In the genomic region with DNA sequence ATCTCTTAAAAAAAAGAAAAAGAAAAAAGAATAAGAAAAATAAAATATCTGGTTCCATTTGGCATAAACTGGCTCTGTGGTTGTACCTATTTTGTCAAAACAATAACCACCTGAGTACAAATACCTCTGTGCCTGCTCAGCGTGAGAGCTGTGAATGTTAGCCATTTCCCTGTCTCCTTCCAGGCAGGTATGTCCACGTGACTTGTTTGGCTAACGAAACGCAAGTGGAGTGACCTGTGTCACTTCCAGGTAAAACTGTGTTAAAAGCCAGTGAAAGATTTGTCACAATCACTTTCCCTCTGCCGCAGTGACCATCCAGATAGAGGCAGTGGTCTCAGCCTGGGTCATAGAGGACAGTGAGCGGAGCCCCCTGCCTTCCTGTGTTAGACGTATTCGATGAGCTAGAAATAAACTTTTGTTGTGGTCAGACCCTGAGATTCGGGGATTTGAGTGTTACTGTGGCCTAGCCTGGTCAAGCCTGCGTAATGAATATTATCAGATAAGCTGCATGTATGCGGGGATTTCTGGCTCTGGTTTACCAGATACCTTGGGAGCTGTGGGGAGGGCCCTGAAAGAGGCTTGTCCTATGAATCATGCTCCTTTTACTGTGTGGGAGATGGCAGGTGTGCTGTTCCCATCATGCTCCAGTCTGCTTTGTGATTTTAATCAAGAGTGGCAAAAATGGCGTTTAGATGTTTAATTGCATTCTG, we compare ENCODE assay signal across 8 cellular contexts. TPM values are rescaled to one million over a fixed set of nuclear protein-coding genes. Genes with fewer than 3 reads are reported as not detected.
A peak's percentile ranks its signal among the peaks of the same experiment; 100 is the strongest.
DNase-seq lines count a peak whose midpoint lies in the region; ATAC-seq, FAIRE-seq and TF ChIP-seq lines count a peak whose summit lies in the region.

No MANE protein-coding gene starts in this region.

- H2AK5ac ChIP-seq in H1 (ENCODE audit: low read depth, low read length), result no peak overlapping the region

- H3K23me2 ChIP-seq in H1 (ENCODE audit: low read depth, low read length), result peaks cover 6% of the 10 kb centered on the region

- no peak overlapping the region for H3K56ac ChIP-seq in H1 (replicated peaks; ENCODE audit: insufficient read length, low read depth, low read length)

- no peak overlapping the region for H3K27ac ChIP-seq in OCI-LY1 (ENCODE audit: low read depth, low read length, poor library complexity, severe bottlenecking)
- H3K27ac ChIP-seq in H1 (ENCODE audit: low read depth, low read length), result no peak overlapping the region; the same call in 1 of the 2 replicates
- H3K27ac ChIP-seq in prostate gland, result peak overlapping the region; percentile 14 to 45

- 77% methylated on average over 12 of the region's 12 CpGs; no CpG with 5 or more reads in 1 of the 2 experiments for WGBS in H1 (ENCODE audit: extremely low coverage in 1 of 2, insufficient coverage in 1 of 2, insufficient read length in 1 of 2, insufficient replicate concordance in 2 of 2, low coverage in 1 of 2, low lambda C conversion rate in 2 of 2, missing lambda C conversion rate in 1 of 2), 2 experiments
- WGBS in prostate gland, result 58% methylated on average over 12 of the region's 12 CpGs

- ATAC-seq in GM18517 (IDR thresholded peaks at IDR 0.05; ENCODE audit: unreplicated experiment), result no peak

- H2AFZ ChIP-seq in OCI-LY1 (ENCODE audit: low read length) (no peak overlapping the region), H1 (ENCODE audit: low read length) (no peak overlapping the region)

- no peak overlapping the region for H4K8ac ChIP-seq in H1 (ENCODE audit: extremely low read depth, insufficient read depth, low read length)

- TF ChIP-seq POLR2A in H1 (IDR thresholded peaks at IDR 0.05; ENCODE audit: control extremely low read depth in 1 of 2, low read depth in 2 of 2, low read length in 2 of 2) (no peak), prostate gland (IDR thresholded peaks at IDR 0.05) (no peak)

- CTCF ChIA-PET in H1 (lab: Charles Lee; ENCODE audit: partially characterized antibody), result interaction anchor here (1.0 kb wide), 1 partner anchor 84 kb away, joined by 4 read pairs; no protein-coding TSS in a partner anchor

- intact Hi-C loops in prostate gland (cut with DNase I), result no loop called here

- H3K27me3 ChIP-seq in OCI-LY1 (ENCODE audit: insufficient read depth, low read length) (no peaks in the 10 kb centered on the region), H1 (replicated peaks in 1 of 4; ENCODE audit: control insufficient read depth in 3 of 4, extremely low read depth in 1 of 4, insufficient read depth in 3 of 4, low read length in 3 of 4) (no peaks in the 10 kb centered on the region), prostate gland (replicated peaks; ENCODE audit: insufficient read depth) (no peaks in the 10 kb centered on the region)

- no peak overlapping the region for H3K9ac ChIP-seq in OCI-LY1 (ENCODE audit: low read length)
- H3K9ac ChIP-seq in H1 (replicated peaks in 1 of 4; ENCODE audit: extremely low read depth in 1 of 4, low read depth in 3 of 4, low read length in 3 of 4), result no peak overlapping the region; a peak in 1 of 7 replicates

- no peak overlapping the region for H2BK20ac ChIP-seq in H1 (ENCODE audit: low read length)

- H3K36me3 ChIP-seq in OCI-LY1 (ENCODE audit: insufficient read depth, low read length) (peaks cover 43% of the 10 kb centered on the region), H1 (ENCODE audit: control insufficient read depth in 2 of 4, insufficient read depth in 4 of 4, low read length in 3 of 4) (no peaks in the 10 kb centered on the region), prostate gland (no peaks in the 10 kb centered on the region)

- H3K79me1 ChIP-seq in H1 (ENCODE audit: low read depth, low read length), result no peaks in the 10 kb centered on the region

- peak overlapping the region; percentile 44 for H3K4me2 ChIP-seq in OCI-LY1 (ENCODE audit: low read length)
- no peak overlapping the region for H3K4me2 ChIP-seq in H1 (ENCODE audit: insufficient read depth in 1 of 2, low read depth in 2 of 2, low read length in 2 of 2)

- H4K91ac ChIP-seq in H1 (replicated peaks; ENCODE audit: insufficient read length, low read length), result peak overlapping the region; percentile 59

- no peak overlapping the region for H3K18ac ChIP-seq in H1 (ENCODE audit: extremely low read depth, low read length)

- H2BK5ac ChIP-seq in H1 (ENCODE audit: low read depth, low read length), result peak overlapping the region; percentile 55; the same call in 1 of the 2 replicates

- no peak overlapping the region for H3K4ac ChIP-seq in H1 (replicated peaks; ENCODE audit: insufficient read length, low read depth, low read length)

- POLR2A ChIA-PET in H1 (lab: Charles Lee; ENCODE audit: partially characterized antibody), result interaction anchor here (1.3 to 1.8 kb wide), 2 partner anchors 39 to 53 kb away, joined by 3 read pairs; no protein-coding TSS in a partner anchor

- no peak overlapping the region for H2BK120ac ChIP-seq in H1 (replicated peaks; ENCODE audit: low read depth, low read length)

- peak overlapping the region; percentile 19 for H3K4me3 ChIP-seq in GM12865 (ENCODE audit: low read depth, low read length)
- peak overlapping the region; percentile 26 for H3K4me3 ChIP-seq in OCI-LY1 (ENCODE audit: low read depth, low read length, poor library complexity, severe bottlenecking)
- no peak overlapping the region for H3K4me3 ChIP-seq in H1 (ENCODE audit: extremely low read depth in 1 of 4, insufficient read depth in 2 of 4, low read depth in 3 of 4, low read length in 4 of 4)
- H3K4me3 ChIP-seq in prostate gland, result no peak overlapping the region

- H2BK12ac ChIP-seq in H1 (ENCODE audit: low read depth, low read length), result peak overlapping the region; percentile 35; the same call in 1 of the 2 replicates

- DNase-seq in GM12865 (ENCODE audit: low read depth) (peak; percentile 53), H1 (ENCODE audit: low read depth in 1 of 2, low spot score in 2 of 2) (no peak), prostate gland (ENCODE audit: low spot score) (peak; percentile 34), frontal cortex (ENCODE audit: low spot score in 2 of 2) (no peak), CD1c-positive myeloid dendritic cell (ENCODE audit: extremely low spot score) (no peak)
- DNase-seq in central memory CD4-positive, alpha-beta T cell, result no peak

- H3K9me3 ChIP-seq in OCI-LY1 (ENCODE audit: low read length) (no peaks in the 10 kb centered on the region), H1 (ENCODE audit: insufficient read depth in 2 of 2, low read depth in 1 of 2, low read length in 1 of 2) (no peaks in the 10 kb centered on the region), prostate gland (no peaks in the 10 kb centered on the region)

- H3K23ac ChIP-seq in H1 (ENCODE audit: insufficient read length), result no peak overlapping the region

- H3K4me1 ChIP-seq in OCI-LY1 (ENCODE audit: insufficient read depth, low read length, severe bottlenecking) (peaks cover 46% of the 10 kb centered on the region), H1 (replicated peaks in 1 of 4; ENCODE audit: control insufficient read depth in 3 of 4, insufficient read depth in 4 of 4, low read length in 3 of 4) (peaks cover 0 to 5% (median 1%) of the 10 kb centered on the region in 4 experiments; a peak in 5 of 7 replicates), prostate gland (replicated peaks) (no peaks in the 10 kb centered on the region)

- TF ChIP-seq CTCF in GM12865 (IDR thresholded peaks at IDR 0.05; ENCODE audit: insufficient read depth, low read depth, low read length, missing control alignments) (no peak), OCI-LY1 (IDR thresholded peaks at IDR 0.05; ENCODE audit: low read length) (no peak), H1 (IDR thresholded peaks at IDR 0.05; ENCODE audit: control extremely low read depth in 1 of 3, insufficient read depth in 1 of 3, low read depth in 1 of 3, low read length in 3 of 3) (no peak), prostate gland (IDR thresholded peaks at IDR 0.05) (no peak)

- FAIRE-seq in H1 (lab: Jason Lieb, UNC) (no peak), frontal cortex (lab: Jason Lieb, UNC) (no peak)

- peak overlapping the region; percentile 13 for H4K5ac ChIP-seq in H1 (ENCODE audit: insufficient read length, low read depth, low read length)

- TF ChIP-seq RAD21 in H1 (IDR thresholded peaks at IDR 0.05 in 1 of 2, conservative IDR thresholded peaks at IDR 0.05 in 1 of 2; ENCODE audit: low read depth in 2 of 2, low read length in 2 of 2), result no peak

- H4K20me1 ChIP-seq in OCI-LY1 (ENCODE audit: insufficient read depth, low read length), result no peaks in the 10 kb centered on the region
- H4K20me1 ChIP-seq in H1 (replicated peaks in 1 of 2; ENCODE audit: control insufficient read depth in 1 of 2, insufficient read depth in 2 of 2, low read length in 2 of 2), result no peaks in the 10 kb centered on the region

- H3F3A ChIP-seq in OCI-LY1 (ENCODE audit: insufficient read depth, low read length), result no peaks in the 10 kb centered on the region

- no peaks in the 10 kb centered on the region for H3K9me2 ChIP-seq in OCI-LY1 (ENCODE audit: low read depth, low read length)

- no peak overlapping the region for H2BK15ac ChIP-seq in H1 (ENCODE audit: low read length)

- TF ChIP-seq EP300 in H1 (IDR thresholded peaks at IDR 0.05; ENCODE audit: borderline replicate concordance in 1 of 2, low read depth in 2 of 2, low read length in 2 of 2), result no peak

- H3K14ac ChIP-seq in H1 (ENCODE audit: insufficient read length), result no peak overlapping the region

- peaks cover 50% of the 10 kb centered on the region for H3K79me2 ChIP-seq in OCI-LY1 (ENCODE audit: insufficient read depth, low read length)
- no peaks in the 10 kb centered on the region for H3K79me2 ChIP-seq in H1 (ENCODE audit: control insufficient read depth in 1 of 2, insufficient read depth in 2 of 2, low read length in 2 of 2)

TF ChIP-seq in H1, 55 proteins besides CTCF, POLR2A, EP300 and RAD21:
- TF ChIP-seq GABPA (IDR thresholded peaks at IDR 0.05; ENCODE audit: borderline replicate concordance, insufficient read depth, low read length), result no peak
- no peak for TF ChIP-seq RXRA (IDR thresholded peaks at IDR 0.05; ENCODE audit: insufficient read depth, low read depth, low read length)
- no peak for TF ChIP-seq ZNF274 (IDR thresholded peaks at IDR 0.05; ENCODE audit: borderline replicate concordance, extremely low read depth, low read length)
- TF ChIP-seq CTBP2 (IDR thresholded peaks at IDR 0.05; ENCODE audit: borderline replicate concordance, insufficient read depth, insufficient read length, low read length), result no peak
- TF ChIP-seq ASH2L (IDR thresholded peaks at IDR 0.05; ENCODE audit: low read length), result no peak
- no peak for TF ChIP-seq KDM4A (IDR thresholded peaks at IDR 0.05; ENCODE audit: low read depth, low read length, severe bottlenecking)
TF ChIP-seq in H1: peak in this region for 0.

RNA-seq across cellular contexts. Expression of a gene that starts 3.7 kb away (rescaled TPM):
- total RNA-seq in H1 (2021; fragmentation: NEBNext Ultra II Directional; extraction: Animal tissue kit (Norgen Biotek cat#: 25700)), result 5.6 and 7.8 TPM in 2 replicates
- polyA plus RNA-seq in H1 (2011; rRNA removed), result 3.0 and 4.4 TPM in 2 replicates
- polyA plus RNA-seq in H1 (2011; cell fraction: cytosol; rRNA removed), result 5.7 TPM
- 3.4 TPM for polyA plus RNA-seq in H1 (2011; cell fraction: nucleus; rRNA removed)
- 5.4 to 6.8 TPM (median 5.9 TPM) in 4 replicates for polyA plus RNA-seq in H1 (2012, experiment 1 of 2)
- polyA plus RNA-seq in H1 (2012, experiment 2 of 2), result 0.68 TPM
- 6.6 TPM for polyA plus RNA-seq in H1 (2013, experiment 1 of 2)
- 7.1 TPM for polyA plus RNA-seq in H1 (2013, experiment 2 of 2)
- 12.2 and 18.2 TPM in 2 replicates for polyA minus RNA-seq in H1 (2011; rRNA and poly(A)+ RNA removed)
- 5.4 TPM for polyA minus RNA-seq in H1 (2011; cell fraction: cytosol; rRNA and poly(A)+ RNA removed)
- 13.2 TPM for polyA minus RNA-seq in H1 (2011; cell fraction: nucleus; rRNA and poly(A)+ RNA removed)
- total RNA-seq in prostate gland (10 to 100 TPM; 10.4 to 18.8 TPM), frontal cortex (2.0 TPM)

Comparison
In these comparisons a context has a peak if more than half of its experiments do, and no peak if none do; other contexts are left out.
1. DNase-seq: peak in GM12865 (single experiment) and prostate gland (single experiment); none in H1 (0 of 2), central memory CD4-positive, alpha-beta T cell (single experiment), frontal cortex (0 of 2) and CD1c-positive myeloid dendritic cell (single experiment).
2. H3K4me3 ChIP-seq: peak in GM12865 (single experiment) and OCI-LY1 (single experiment); none in H1 (0 of 4) and prostate gland (0 of 2).
3. H3K27ac ChIP-seq: peak in prostate gland (2 of 2); none in OCI-LY1 (single experiment) and H1 (single experiment).